18 cellular contexts compared by ENCODE assay signal in genomic region chr2:204635478-204635877, GRCh38.
DNase-seq lines count a peak whose midpoint lies in the region; ATAC-seq, FAIRE-seq and TF ChIP-seq lines count a peak whose summit lies in the region.
"Had no signal": no experiment of that assay in that cellular context is flagged by ENCODE, and none has a peak within 500 bp of the region (broad histone marks: within the 10 kb centered on the region; RNA-seq: fewer than 3 reads in every experiment).

No MANE protein-coding gene starts in this region.

- H3K36me3 ChIP-seq in PC-3 (ENCODE audit: low read depth, low read length) (no peaks in the 10 kb centered on the region), endothelial cell of umbilical vein (ENCODE audit: control insufficient read depth in 2 of 2, extremely low read depth in 1 of 2, insufficient read depth in 2 of 2, low read length in 2 of 2) (no peaks in the 10 kb centered on the region)
- H3K36me3 ChIP-seq: BLaER1 treated with 17β-estradiol and CSF1 and Interleukin-3, amounts not matched to agents 10 nM and 100 nM; HAP-1 had no signal

- intact Hi-C loops in PC-3 (cut with micrococcal nuclease) (no loop called here), endothelial cell of umbilical vein (cut with micrococcal nuclease) (no loop called here)

- no peak for TF ChIP-seq POLR2A in endothelial cell of umbilical vein (IDR thresholded peaks at IDR 0.05; ENCODE audit: low read depth, low read length)

- H3K4me3 ChIP-seq in PC-3 (ENCODE audit: low read length) (no peak overlapping the region), endothelial cell of umbilical vein (replicated peaks in 1 of 3; ENCODE audit: insufficient read depth in 1 of 3, low read depth in 1 of 3, low read length in 3 of 3) (no peak overlapping the region)
- H3K4me3 ChIP-seq: BLaER1 treated with 17β-estradiol and CSF1 and Interleukin-3, amounts not matched to agents 10 nM and 100 nM; GM12878; GM23248; HAP-1 had no signal

- H3K4me2 ChIP-seq in PC-3 (ENCODE audit: low read length) (no peak overlapping the region), endothelial cell of umbilical vein (ENCODE audit: insufficient read depth, low read length) (no peak overlapping the region)
- H3K4me2 ChIP-seq: BLaER1 treated with 17β-estradiol and CSF1 and Interleukin-3, amounts not matched to agents 10 nM and 100 nM had no signal

- no peaks in the 10 kb centered on the region for H3F3A ChIP-seq in PC-3 (ENCODE audit: low read length, unreplicated experiment)

- no peak overlapping the region for H3K27ac ChIP-seq in PC-3 (ENCODE audit: low read length)
- no peak overlapping the region for H3K27ac ChIP-seq in endothelial cell of umbilical vein (ENCODE audit: insufficient read depth, low read depth, low read length)
- H3K27ac ChIP-seq: BLaER1 treated with 17β-estradiol and CSF1 and Interleukin-3, amounts not matched to agents 10 nM and 100 nM; GM23248 had no signal

- H2AFZ ChIP-seq in PC-3 (ENCODE audit: low read length) (no peak overlapping the region), endothelial cell of umbilical vein (ENCODE audit: low read depth, low read length) (no peak overlapping the region)
- H2AFZ ChIP-seq: GM23248 had no signal

- no peaks in the 10 kb centered on the region for H4K20me1 ChIP-seq in PC-3 (ENCODE audit: low read length)
- no peaks in the 10 kb centered on the region for H4K20me1 ChIP-seq in endothelial cell of umbilical vein (replicated peaks; ENCODE audit: control insufficient read depth, extremely low read depth, insufficient read depth, low read length)
- H4K20me1 ChIP-seq: BLaER1 treated with 17β-estradiol and CSF1 and Interleukin-3, amounts not matched to agents 10 nM and 100 nM had no signal

- DNase-seq in HT1080 (ENCODE audit: low read depth) (peak; percentile 13), PC-3 (no peak), endothelial cell of umbilical vein (ENCODE audit: low read depth, low spot score) (peak; percentile 18), kidney tubule cell (ENCODE audit: low spot score) (peak; percentile 6), D341Med (ENCODE audit: low spot score) (no peak), UCSD-AML1 (lab: John Stamatoyannopoulos, UW; ENCODE audit: unreplicated experiment) (no peak), occipital lobe (lab: John Stamatoyannopoulos, UW) (no peak)
- DNase-seq: 8988T; Calu3; CD8-positive, alpha-beta T cell; DMS 273 treated with DMSO at 0.1 percent for 48 hours; DMS53; DND-41; EL; GM23248 had no signal

- POLR2A ChIA-PET in PC-3 (lab: Charles Lee; ENCODE audit: unreplicated experiment) = no interaction called here
- POLR2A ChIA-PET in endothelial cell of umbilical vein (lab: Charles Lee) = no interaction called here

- dilution Hi-C loops in endothelial cell of umbilical vein (cut with MboI; ENCODE audit: extremely low pct_ligation_motif_present, low sequenced_read_pairs) = no loop called here

- H3K79me2 ChIP-seq in PC-3 (ENCODE audit: low read length) = no peaks in the 10 kb centered on the region
- H3K79me2 ChIP-seq in endothelial cell of umbilical vein (ENCODE audit: control insufficient read depth, insufficient read depth, low read length) = peaks cover 4% of the 10 kb centered on the region

- no peaks in the 10 kb centered on the region for H3K9me2 ChIP-seq in PC-3 (replicated peaks; ENCODE audit: low read length)

- peak; percentile 20; the same call in 1 of the 2 replicates for ATAC-seq in PC-3
- ATAC-seq: CD8-positive, alpha-beta T cell; GM12878 had no signal

- CTCF ChIA-PET in PC-3 (lab: Charles Lee) = interaction anchor here (0.6 kb wide), 1 partner anchor 9 kb away, joined by 4 read pairs; no protein-coding TSS in a partner anchor
- CTCF ChIA-PET in endothelial cell of umbilical vein (lab: Charles Lee) = no interaction called here

- BruUV-seq in PC-3 (replicated peaks; lab: Mats Ljungman, UMichigan) (no TSS peak), endothelial cell of umbilical vein (replicated peaks; lab: Mats Ljungman, UMichigan) (no TSS peak)

- no peaks in the 10 kb centered on the region for H3K9me1 ChIP-seq in endothelial cell of umbilical vein (replicated peaks; ENCODE audit: control insufficient read depth, extremely low read depth, insufficient read depth, low read length)

- TF ChIP-seq CTCF in PC-3 (conservative IDR thresholded peaks at IDR 0.05; ENCODE audit: low read depth, low read length) (no peak), endothelial cell of umbilical vein (IDR thresholded peaks at IDR 0.05; ENCODE audit: extremely low read depth in 1 of 2, insufficient read depth in 1 of 2, low read depth in 1 of 2, low read length in 2 of 2) (no peak)

- H3K9me3 ChIP-seq in PC-3 (ENCODE audit: low read length) (no peaks in the 10 kb centered on the region), endothelial cell of umbilical vein (replicated peaks; ENCODE audit: control insufficient read depth, insufficient read depth, low read length) (no peaks in the 10 kb centered on the region)
- H3K9me3 ChIP-seq: BLaER1 treated with 17β-estradiol and CSF1 and Interleukin-3, amounts not matched to agents 10 nM and 100 nM; HAP-1 had no signal

- no peak overlapping the region for H3K9ac ChIP-seq in PC-3 (ENCODE audit: low read length)
- no peak overlapping the region for H3K9ac ChIP-seq in endothelial cell of umbilical vein (replicated peaks; ENCODE audit: extremely low read depth, insufficient read depth, low read length)
- H3K9ac ChIP-seq: BLaER1 treated with 17β-estradiol and CSF1 and Interleukin-3, amounts not matched to agents 10 nM and 100 nM; GM23248 had no signal

- no peaks in the 10 kb centered on the region for H3K27me3 ChIP-seq in PC-3 (ENCODE audit: low read length)
- no peaks in the 10 kb centered on the region for H3K27me3 ChIP-seq in endothelial cell of umbilical vein (ENCODE audit: control insufficient read depth in 2 of 2, insufficient read depth in 2 of 2, low read length in 2 of 2)
- H3K27me3 ChIP-seq: BLaER1 treated with 17β-estradiol and CSF1 and Interleukin-3, amounts not matched to agents 10 nM and 100 nM had no signal

- H3K4me1 ChIP-seq in PC-3 (ENCODE audit: insufficient read depth, low read length) = no peaks in the 10 kb centered on the region
- H3K4me1 ChIP-seq in endothelial cell of umbilical vein (ENCODE audit: control insufficient read depth, extremely low read depth, insufficient read depth, low read length) = peaks cover 4% of the 10 kb centered on the region
- H3K4me1 ChIP-seq: BLaER1 treated with 17β-estradiol and CSF1 and Interleukin-3, amounts not matched to agents 10 nM and 100 nM; HAP-1 had no signal

- no peak for FAIRE-seq in endothelial cell of umbilical vein (lab: Jason Lieb, UNC)
- FAIRE-seq: GM12878 had no signal

TF ChIP-seq in endothelial cell of umbilical vein, 7 proteins besides CTCF, POLR2A, EP300 and RAD21:
- TF ChIP-seq GATA2 (IDR thresholded peaks at IDR 0.05; ENCODE audit: insufficient read depth, insufficient read length, low read depth, low read length) = no peak
- peak; percentile 31 for TF ChIP-seq FOS (IDR thresholded peaks at IDR 0.05; ENCODE audit: borderline replicate concordance, insufficient read depth, low read length)
- TF ChIP-seq JUN (IDR thresholded peaks at IDR 0.05; ENCODE audit: borderline replicate concordance, insufficient read depth, insufficient read length, low read depth) = peak; percentile 5
- TF ChIP-seq POLR2AphosphoS5 (IDR thresholded peaks at IDR 0.05; ENCODE audit: insufficient read depth, low read depth, low read length) = no peak

Comparison
In these comparisons a context has a peak if more than half of its experiments do, and no peak if none do; other contexts are left out.
1. DNase-seq: peak in HT1080 (single experiment), endothelial cell of umbilical vein (single experiment) and kidney tubule cell (single experiment); none in PC-3 (single experiment), D341Med (single experiment), UCSD-AML1 (single experiment) and occipital lobe (single experiment).